ENCODE assay signal across 19 cellular contexts in the genomic region with DNA sequence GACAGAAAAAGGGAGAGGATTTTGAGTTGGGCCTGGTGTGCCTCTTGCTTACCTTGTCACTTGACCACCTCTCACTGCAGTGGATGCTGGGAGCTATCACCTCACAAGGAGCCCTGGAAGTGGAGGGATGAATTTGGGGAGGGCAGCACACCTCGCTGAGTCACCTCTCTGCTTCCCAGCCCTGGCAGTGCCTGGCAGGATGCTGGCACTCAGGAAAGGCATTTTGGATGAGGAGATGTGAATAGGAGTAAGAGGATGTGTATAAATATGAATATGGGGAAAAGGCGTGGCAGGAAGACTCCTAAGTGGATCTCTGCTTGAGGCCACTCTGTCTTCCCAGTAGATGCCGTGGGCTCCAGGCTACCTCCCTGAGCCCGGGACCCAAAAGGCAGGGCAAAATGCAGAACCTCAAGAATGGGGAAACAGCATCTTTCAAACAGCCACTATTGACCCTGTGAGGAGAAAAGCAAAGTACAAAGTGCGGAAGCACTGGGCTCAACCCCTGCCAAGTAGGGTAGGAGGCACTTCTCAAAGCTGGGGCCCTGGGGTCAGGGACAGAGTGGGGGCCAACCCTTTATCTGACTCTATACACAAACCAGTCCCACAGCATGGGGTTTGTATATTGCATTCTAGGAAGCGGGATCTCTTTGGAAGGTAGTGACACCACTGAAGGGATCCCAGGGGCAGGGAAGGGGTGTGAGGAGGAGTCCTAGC.
"Had no signal": no experiment of that assay in that cellular context is flagged by ENCODE, and none has a peak within 500 bp of the region (broad histone marks: within the 10 kb centered on the region; RNA-seq: fewer than 3 reads in every experiment).

No MANE protein-coding gene starts in this region.

- H3K36me3 ChIP-seq: left ventricle myocardium inferior, tibial artery, upper lobe of left lung, uterus had no signal

- H3K4me3 ChIP-seq: coronary artery, left ventricle myocardium inferior, tibial artery, upper lobe of left lung, uterus had no signal

- DNase-seq: effector CD4-positive, alpha-beta T cell; endodermal cell; erythroblast; foreskin keratinocyte; head of caudate nucleus; hypothalamus; left ventricle myocardium inferior; mammary epithelial cell; natural killer cell; stimulated activated CD4-positive, alpha-beta T cell treated with anti-CD3 and anti-CD28 coated beads, Interleukin-4, amount 100 ng/mL, for 1 hour; stimulated activated CD8-positive, alpha-beta memory T cell treated with anti-CD3 and anti-CD28 coated beads, Interleukin-4, amount 100 ng/mL, for 48 hours; stimulated activated naive CD8-positive, alpha-beta T cell treated with anti-CD3 and anti-CD28 coated beads, Interleukin-15, Interleukin-2, amounts not matched to agents 100 U/mL and 50 U/mL, for 24 hours; tibial artery; upper lobe of left lung; uterus had no signal

- ATAC-seq: foreskin keratinocyte; natural killer cell; stimulated activated effector memory CD8-positive, alpha-beta T cell treated with anti-CD3 and anti-CD28 coated beads, Interleukin-12 subunit alpha, Interleukin-12 subunit beta, amount 100 ng/mL, for 72 hours; stimulated activated naive CD8-positive, alpha-beta T cell treated with anti-CD3 and anti-CD28 coated beads, Interleukin-15, Interleukin-2, amounts not matched to agents 100 U/mL and 50 U/mL, for 24 hours had no signal

- FAIRE-seq: endothelial cell of umbilical vein, islet of Langerhans had no signal

- H3K27ac ChIP-seq: coronary artery, foreskin keratinocyte, left ventricle myocardium inferior, tibial artery, upper lobe of left lung, uterus had no signal

- H3K27me3 ChIP-seq: tibial artery, upper lobe of left lung, uterus had no signal

- H3K4me1 ChIP-seq: foreskin keratinocyte, upper lobe of left lung, uterus had no signal

- H3K9me3 ChIP-seq: left ventricle myocardium inferior, tibial artery, upper lobe of left lung, uterus had no signal
